25 cellular contexts compared by ENCODE assay signal in genomic region chr15:65993226-65993625, GRCh38.
A peak's percentile ranks its signal among the peaks of the same experiment; 100 is the strongest.
DNase-seq lines count a peak whose midpoint lies in the region; ATAC-seq, FAIRE-seq and TF ChIP-seq lines count a peak whose summit lies in the region.
"Had no signal": no experiment of that assay in that cellular context is flagged by ENCODE, and none has a peak within 500 bp of the region (broad histone marks: within the 10 kb centered on the region; RNA-seq: fewer than 3 reads in every experiment).

No MANE protein-coding gene starts in this region.

- FAIRE-seq in H1 (lab: Jason Lieb, UNC), result no peak
- FAIRE-seq: GM12892 had no signal

- CTCF ChIA-PET in H1 (lab: Charles Lee; ENCODE audit: partially characterized antibody), result interaction anchor here (0.6 to 9.7 kb wide), 6 partner anchors 13 to 656 kb away, joined by 3 to 70 read pairs (median 4); no protein-coding TSS in a partner anchor

- H3K4me1 ChIP-seq in BE2C, result peaks cover 13% of the 10 kb centered on the region
- peaks cover 0 to 17% (median 5%) of the 10 kb centered on the region in 4 experiments; a peak in 5 of 7 replicates for H3K4me1 ChIP-seq in H1 (replicated peaks in 1 of 4; ENCODE audit: control insufficient read depth in 3 of 4, insufficient read depth in 4 of 4, low read length in 3 of 4)
- H3K4me1 ChIP-seq in aorta (ENCODE audit: control insufficient read depth in 1 of 2, insufficient read depth in 2 of 2, low read length in 2 of 2), result no peaks in the 10 kb centered on the region

- ATAC-seq in HG03378 (IDR thresholded peaks at IDR 0.05; ENCODE audit: unreplicated experiment), result no peak
- ATAC-seq in left colon, result no peak
- no peak for ATAC-seq in aorta (ENCODE audit: low FRiP score)
- ATAC-seq: CD8-positive, alpha-beta T cell had no signal

- TF ChIP-seq EP300 in H1 (IDR thresholded peaks at IDR 0.05; ENCODE audit: borderline replicate concordance in 1 of 2, low read depth in 2 of 2, low read length in 2 of 2), result no peak

- H2BK5ac ChIP-seq in H1 (ENCODE audit: low read depth, low read length), result peak overlapping the region; percentile 24; the same call in 1 of the 2 replicates

- no peak overlapping the region for H2BK120ac ChIP-seq in H1 (replicated peaks; ENCODE audit: low read depth, low read length)

- H3K23me2 ChIP-seq in H1 (ENCODE audit: low read depth, low read length), result no peaks in the 10 kb centered on the region

- no peak overlapping the region for H3K23ac ChIP-seq in H1 (ENCODE audit: insufficient read length)

- no peaks in the 10 kb centered on the region for H3K9me3 ChIP-seq in BE2C
- H3K9me3 ChIP-seq in H1 (ENCODE audit: insufficient read depth in 2 of 2, low read depth in 1 of 2, low read length in 1 of 2), result no peaks in the 10 kb centered on the region
- no peaks in the 10 kb centered on the region for H3K9me3 ChIP-seq in aorta (ENCODE audit: control insufficient read depth, low read length)

- no peaks in the 10 kb centered on the region for H3K79me2 ChIP-seq in H1 (ENCODE audit: control insufficient read depth in 1 of 2, insufficient read depth in 2 of 2, low read length in 2 of 2)

- no peak overlapping the region for H3K4me2 ChIP-seq in H1 (ENCODE audit: insufficient read depth in 1 of 2, low read depth in 2 of 2, low read length in 2 of 2)
- H3K4me2 ChIP-seq: GM23338, PC-9 had no signal

- DNase-seq in NCI-H146 (lab: John Stamatoyannopoulos, UW), result peak; percentile 41
- no peak for DNase-seq in NCI-H146 treated with DMSO at 0.1 percent for 48 hours (lab: John Stamatoyannopoulos, UW; ENCODE audit: unreplicated experiment)
- DNase-seq in BE2C, result peak; percentile 57
- DNase-seq in NCI-H526 treated with DMSO at 0.1 percent for 48 hours (lab: John Stamatoyannopoulos, UW), result peak; percentile 26
- no peak for DNase-seq in H1 (ENCODE audit: low read depth in 1 of 2, low spot score in 2 of 2)
- DNase-seq in left colon, result no peak
- DNase-seq in aorta, result no peak
- DNase-seq: 8988T; C1 segment of cervical spinal cord; Calu3; CD8-positive, alpha-beta T cell; DMS153; HCEC 1CT; Kasumi-1; NCI-H1436; NCI-H2081; NCI-H226; NCI-H510A treated with DMSO at 0.1 percent for 48 hours; PC-9; RPMI8226; SIG-M5; T-helper 1 cell had no signal

- H2AFZ ChIP-seq in H1 (ENCODE audit: low read length), result no peak overlapping the region
- H2AFZ ChIP-seq: GM23338, PC-9 had no signal

- H4K20me1 ChIP-seq in H1 (replicated peaks in 1 of 2; ENCODE audit: control insufficient read depth in 1 of 2, insufficient read depth in 2 of 2, low read length in 2 of 2), result no peaks in the 10 kb centered on the region

- intact Hi-C loops in left colon (cut with DNase I, micrococcal nuclease) (no loop called here), aorta (cut with DNase I) (no loop called here)

- no peaks in the 10 kb centered on the region for H3K27me3 ChIP-seq in BE2C
- no peaks in the 10 kb centered on the region for H3K27me3 ChIP-seq in H1 (replicated peaks in 1 of 4; ENCODE audit: control insufficient read depth in 3 of 4, extremely low read depth in 1 of 4, insufficient read depth in 3 of 4, low read length in 3 of 4)
- H3K27me3 ChIP-seq in aorta (ENCODE audit: control insufficient read depth in 1 of 2, insufficient read depth in 2 of 2, low read length in 1 of 2), result no peaks in the 10 kb centered on the region

- H4K5ac ChIP-seq in H1 (ENCODE audit: insufficient read length, low read depth, low read length), result no peak overlapping the region

- POLR2A ChIA-PET in H1 (lab: Charles Lee; ENCODE audit: partially characterized antibody), result no interaction called here

- no peak overlapping the region for H2BK12ac ChIP-seq in H1 (ENCODE audit: low read depth, low read length)

- H2BK15ac ChIP-seq in H1 (ENCODE audit: low read length), result no peak overlapping the region

- H3K4me3 ChIP-seq in BE2C (ENCODE audit: low read depth, low read length) (no peak overlapping the region), H1 (ENCODE audit: extremely low read depth in 1 of 4, insufficient read depth in 2 of 4, low read depth in 3 of 4, low read length in 4 of 4) (no peak overlapping the region), aorta (ENCODE audit: low read length in 2 of 2) (no peak overlapping the region)
- H3K4me3 ChIP-seq: GM23338, PC-9 had no signal

- no peak overlapping the region for H4K91ac ChIP-seq in H1 (replicated peaks; ENCODE audit: insufficient read length, low read length)

- TF ChIP-seq CTCF in BE2C (IDR thresholded peaks at IDR 0.05; ENCODE audit: low read depth, low read length) (no peak), H1 (IDR thresholded peaks at IDR 0.05; ENCODE audit: control extremely low read depth in 1 of 3, insufficient read depth in 1 of 3, low read depth in 1 of 3, low read length in 3 of 3) (no peak)

- no peak overlapping the region for H3K9ac ChIP-seq in H1 (replicated peaks in 1 of 4; ENCODE audit: extremely low read depth in 1 of 4, low read depth in 3 of 4, low read length in 3 of 4)

- no peaks in the 10 kb centered on the region; the same call in 1 of the 2 replicates for H3K79me1 ChIP-seq in H1 (ENCODE audit: low read depth, low read length)

- TF ChIP-seq POLR2A in H1 (IDR thresholded peaks at IDR 0.05; ENCODE audit: control extremely low read depth in 1 of 2, low read depth in 2 of 2, low read length in 2 of 2), result no peak

- TF ChIP-seq RAD21 in H1 (IDR thresholded peaks at IDR 0.05 in 1 of 2, conservative IDR thresholded peaks at IDR 0.05 in 1 of 2; ENCODE audit: low read depth in 2 of 2, low read length in 2 of 2), result no peak

- H4K8ac ChIP-seq in H1 (ENCODE audit: extremely low read depth, insufficient read depth, low read length), result no peak overlapping the region

- no peak overlapping the region; the same call in 1 of the 2 replicates for H2AK5ac ChIP-seq in H1 (ENCODE audit: low read depth, low read length)

- H3K4ac ChIP-seq in H1 (replicated peaks; ENCODE audit: insufficient read length, low read depth, low read length), result no peak overlapping the region

- no peak overlapping the region for H3K56ac ChIP-seq in H1 (replicated peaks; ENCODE audit: insufficient read length, low read depth, low read length)

- WGBS in H1 (ENCODE audit: extremely low coverage in 1 of 2, insufficient coverage in 1 of 2, insufficient read length in 1 of 2, insufficient replicate concordance in 2 of 2, low coverage in 1 of 2, low lambda C conversion rate in 2 of 2, missing lambda C conversion rate in 1 of 2), 2 experiments, result 90% methylated on average over 5 of the region's 5 CpGs; no CpG with 5 or more reads in 1 of the 2 experiments
- 9 to 21% methylated on average over 5 of the region's 5 CpGs for WGBS in aorta, 2 donors

- no peak overlapping the region for H2BK20ac ChIP-seq in H1 (ENCODE audit: low read length)

- H3K18ac ChIP-seq in H1 (ENCODE audit: extremely low read depth, low read length), result no peak overlapping the region

- no peak overlapping the region for H3K27ac ChIP-seq in H1 (ENCODE audit: low read depth, low read length)
- H3K27ac ChIP-seq in aorta (ENCODE audit: low read depth in 1 of 2, low read length in 2 of 2), result no peak overlapping the region
- H3K27ac ChIP-seq: PC-9 had no signal

- H3K14ac ChIP-seq in H1 (ENCODE audit: insufficient read length), result no peak overlapping the region

- H3K36me3 ChIP-seq in BE2C (no peaks in the 10 kb centered on the region), H1 (ENCODE audit: control insufficient read depth in 2 of 4, insufficient read depth in 4 of 4, low read length in 3 of 4) (no peaks in the 10 kb centered on the region), aorta (ENCODE audit: control insufficient read depth in 1 of 2, insufficient read depth in 2 of 2, low read length in 1 of 2) (no peaks in the 10 kb centered on the region)

TF ChIP-seq in H1, 55 proteins besides CTCF, POLR2A, EP300 and RAD21:
- TF ChIP-seq SP1 (IDR thresholded peaks at IDR 0.05; ENCODE audit: low read depth, low read length) (no peak), HDAC2 (IDR thresholded peaks at IDR 0.05; ENCODE audit: borderline replicate concordance in 1 of 2, low read depth in 2 of 2, low read length in 2 of 2) (no peak), RBBP5 (IDR thresholded peaks at IDR 0.05; ENCODE audit: borderline replicate concordance, low read depth, low read length) (no peak), TBP (IDR thresholded peaks at IDR 0.05; ENCODE audit: low read depth, low read length) (no peak), POLR2AphosphoS5 (IDR thresholded peaks at IDR 0.05; ENCODE audit: low read depth, low read length) (no peak), KDM1A (IDR thresholded peaks at IDR 0.05; ENCODE audit: borderline replicate concordance, low read length) (no peak), CBX5 (IDR thresholded peaks at IDR 0.05; ENCODE audit: low read depth, low read length) (no peak), SIX5 (IDR thresholded peaks at IDR 0.05; ENCODE audit: low read depth, low read length) (no peak), MAX (IDR thresholded peaks at IDR 0.05) (no peak), FOSL1 (IDR thresholded peaks at IDR 0.05; ENCODE audit: insufficient read depth, low read depth, low read length) (no peak), HDAC6 (IDR thresholded peaks at IDR 0.05; ENCODE audit: low read depth, low read length) (no peak)

Comparison
In these comparisons a context has a peak if more than half of its experiments do, and no peak if none do; other contexts are left out.
1. DNase-seq: peak in NCI-H146 (single experiment), BE2C (single experiment) and NCI-H526 treated with DMSO at 0.1 percent for 48 hours (single experiment); none in NCI-H146 treated with DMSO at 0.1 percent for 48 hours (single experiment), H1 (0 of 2), left colon (0 of 2) and aorta (0 of 2).